ENCODE assay signal across 10 cellular contexts in genomic region chr1:12067900-12068821, GRCh38. TPM values are rescaled to one million over a fixed set of nuclear protein-coding genes. Genes with fewer than 3 reads are reported as not detected.
DNase-seq lines count a peak whose midpoint lies in the region; ATAC-seq, FAIRE-seq and TF ChIP-seq lines count a peak whose summit lies in the region.
"Had no signal": no experiment of that assay in that cellular context is flagged by ENCODE, and none has a peak within 500 bp of the region (broad histone marks: within the 10 kb centered on the region; RNA-seq: fewer than 3 reads in every experiment).

No MANE protein-coding gene starts in this region.

- H3K36me3 Mint-ChIP-seq in activated naive CD4-positive, alpha-beta T cell treated with anti-CD3 and anti-CD28 coated beads, Interleukin-2, amount 50 U/mL, for 72 hours: peaks cover 0 to 40% of the 10 kb centered on the region in 2 donors
- H3K36me3 Mint-ChIP-seq in neural progenitor cell: no peaks in the 10 kb centered on the region

- H3K27ac ChIP-seq in neural progenitor cell (no peak overlapping the region), transverse colon (no peak overlapping the region)
- H3K27ac ChIP-seq: SJSA1 had no signal

- no peaks in the 10 kb centered on the region for H3K79me2 ChIP-seq in neural progenitor cell (ENCODE audit: low read depth)

- TF ChIP-seq EP300 in transverse colon (IDR thresholded peaks at IDR 0.05; ENCODE audit: low read depth): no peak

- no peaks in the 10 kb centered on the region for H4K20me1 ChIP-seq in neural progenitor cell (ENCODE audit: low read depth)

- H3K4me1 ChIP-seq in neural progenitor cell: peaks cover 16% of the 10 kb centered on the region
- peaks cover 0 to 7% (median 3%) of the 10 kb centered on the region in 4 donors for H3K4me1 ChIP-seq in transverse colon
- H3K4me1 ChIP-seq: SJSA1 had no signal

- H3K9me3 ChIP-seq in neural progenitor cell (ENCODE audit: low read depth) (no peaks in the 10 kb centered on the region), transverse colon (no peaks in the 10 kb centered on the region)
- H3K9me3 ChIP-seq: SJSA1 had no signal

- H3K27me3 Mint-ChIP-seq in neural progenitor cell (ENCODE audit: insufficient read depth, low read depth): peaks cover 36% of the 10 kb centered on the region

- no peak for TF ChIP-seq CTCF in neural progenitor cell (IDR thresholded peaks at IDR 0.05)
- no peak for TF ChIP-seq CTCF in transverse colon (IDR thresholded peaks at IDR 0.05)

- in situ Hi-C loops in transverse colon (cut with MboI; ENCODE audit: low pct_ligation_motif_present in 1 of 4, low pct_unique_long_range_greater_than_20kb in 1 of 4, low sequenced_read_pairs in 3 of 4): no loop called here

- peak overlapping the region; percentile 18 for H2AFZ ChIP-seq in neural progenitor cell (replicated peaks)

- H3K27me3 ChIP-seq in neural progenitor cell (peaks cover 42% of the 10 kb centered on the region), transverse colon (peaks cover 62% of the 10 kb centered on the region)

- H3K36me3 ChIP-seq in neural progenitor cell (no peaks in the 10 kb centered on the region), transverse colon (no peaks in the 10 kb centered on the region)
- H3K36me3 ChIP-seq: SJSA1 had no signal

- no peaks in the 10 kb centered on the region for H3K9me3 Mint-ChIP-seq in activated naive CD4-positive, alpha-beta T cell treated with anti-CD3 and anti-CD28 coated beads, Interleukin-2, amount 50 U/mL, for 72 hours
- peaks cover 5% of the 10 kb centered on the region for H3K9me3 Mint-ChIP-seq in neural progenitor cell

- intact Hi-C loops in transverse colon (cut with DNase I; ENCODE audit: low total_unique reads): no loop called here

- H3K4me3 ChIP-seq in neural progenitor cell (no peak overlapping the region), transverse colon (no peak overlapping the region)
- H3K4me3 ChIP-seq: SJSA1 had no signal

- peak overlapping the region; percentile 33 for H3K4me3 Mint-ChIP-seq in neural progenitor cell
- H3K4me3 Mint-ChIP-seq: naive B cell had no signal

- peaks cover 4% of the 10 kb centered on the region for H3F3A ChIP-seq in neural progenitor cell (ENCODE audit: low read depth)

- H3K27ac Mint-ChIP-seq in activated naive CD4-positive, alpha-beta T cell treated with anti-CD3 and anti-CD28 coated beads, Interleukin-2, amount 50 U/mL, for 72 hours: peak overlapping the region; percentile 87 to 88
- H3K27ac Mint-ChIP-seq in neural progenitor cell: peak overlapping the region; percentile 60

- DNase-seq in GM12891 (ENCODE audit: insufficient read length, low spot score): no peak
- DNase-seq in activated naive CD4-positive, alpha-beta T cell treated with anti-CD3 and anti-CD28 coated beads, Interleukin-2, amount 50 U/mL, for 72 hours (ENCODE audit: low spot score in 2 of 2): peak in 1 of 2 donors; percentile 59
- DNase-seq in neural progenitor cell (ENCODE audit: low spot score): peak; percentile 46
- DNase-seq in LoVo (ENCODE audit: low spot score): no peak
- no peak for DNase-seq in transverse colon
- no peak for DNase-seq in NCI-H2196 treated with DMSO at 0.1 percent for 48 hours (lab: John Stamatoyannopoulos, UW; ENCODE audit: unreplicated experiment)
- DNase-seq: naive B cell had no signal

- ATAC-seq in HG03066 (IDR thresholded peaks at IDR 0.05; ENCODE audit: low read depth, unreplicated experiment) (peak; percentile 42), HG02571 (IDR thresholded peaks at IDR 0.05; ENCODE audit: unreplicated experiment) (no peak)
- ATAC-seq in activated naive CD4-positive, alpha-beta T cell treated with anti-CD3 and anti-CD28 coated beads, Interleukin-2, amount 50 U/mL, for 72 hours: peak; percentile 86 to 87

- H3K9ac ChIP-seq in neural progenitor cell: no peak overlapping the region

- 22 to 32% methylated on average over 3 to 14 of the region's 14 CpGs for WGBS in transverse colon (ENCODE audit: low coverage in 1 of 2), 2 donors

- peak overlapping the region; percentile 34 for H3K4me2 ChIP-seq in neural progenitor cell

- peak; percentile 91 for FAIRE-seq in GM12891 (lab: Jason Lieb, UNC)

- TF ChIP-seq POLR2A in GM12891 (IDR thresholded peaks at IDR 0.05; ENCODE audit: low read depth, low read length): peak; percentile 44
- TF ChIP-seq POLR2A in transverse colon (IDR thresholded peaks at IDR 0.05): no peak

- H3K4me1 Mint-ChIP-seq in neural progenitor cell: peaks cover 26% of the 10 kb centered on the region

TF ChIP-seq in GM12891, 5 proteins besides CTCF, POLR2A, EP300 and RAD21:
- TF ChIP-seq POU2F2 (IDR thresholded peaks at IDR 0.05; ENCODE audit: low read depth, low read length): peak; percentile 71; the same call in 1 of the 2 replicates
- peak; percentile 31; the same call in 1 of the 2 replicates for TF ChIP-seq TAF1 (IDR thresholded peaks at IDR 0.05; ENCODE audit: low read depth, low read length)
- 0 out of 2 replicates have a peak, but pooled peaks have one; percentile 15 for TF ChIP-seq SPI1 (IDR thresholded peaks at IDR 0.05; ENCODE audit: low read depth, low read length)
- TF ChIP-seq POLR2AphosphoS5 (IDR thresholded peaks at IDR 0.05; ENCODE audit: low read depth, low read length): no peak; the same call in 1 of the 2 replicates
- peak; percentile 70 for TF ChIP-seq PAX5 (IDR thresholded peaks at IDR 0.05; ENCODE audit: insufficient read depth, low read length, severe bottlenecking)

RNA-seq across cellular contexts. Expression of gene TNFRSF8, which starts 5.1 kb away (rescaled TPM):
- 54.1 TPM for polyA plus RNA-seq in GM12891 (2012; ENCODE audit: low read depth, missing spikeins)
- total RNA-seq in activated naive CD4-positive, alpha-beta T cell treated with anti-CD3 and anti-CD28 coated beads, Interleukin-2, amount 50 U/mL, for 72 hours: 10 to 100 TPM in 1 of 2 donors, under 1 TPM in 1; 0.84 to 41.5 TPM
- not detected in 2 replicates for total RNA-seq in neural progenitor cell (ENCODE audit: low replicate concordance)
- total RNA-seq in transverse colon: under 1 TPM in 1 of 4 donors, not detected in 3; 0.16 TPM
- total RNA-seq: SJSA1 had no signal

RNA-seq across cellular contexts. Expression of gene MIIP, which starts 48.9 kb away (rescaled TPM):
- polyA plus RNA-seq in GM12891 (2012; ENCODE audit: low read depth, missing spikeins): 43.9 TPM
- total RNA-seq in activated naive CD4-positive, alpha-beta T cell treated with anti-CD3 and anti-CD28 coated beads, Interleukin-2, amount 50 U/mL, for 72 hours: 10 to 100 TPM; 30.8 to 50.4 TPM
- 26.3 and 83.4 TPM in 2 replicates for total RNA-seq in neural progenitor cell (ENCODE audit: low replicate concordance)
- 10 to 100 TPM; 24.4 to 33.6 (median 27.7) TPM for total RNA-seq in transverse colon
